In the genomic region with DNA sequence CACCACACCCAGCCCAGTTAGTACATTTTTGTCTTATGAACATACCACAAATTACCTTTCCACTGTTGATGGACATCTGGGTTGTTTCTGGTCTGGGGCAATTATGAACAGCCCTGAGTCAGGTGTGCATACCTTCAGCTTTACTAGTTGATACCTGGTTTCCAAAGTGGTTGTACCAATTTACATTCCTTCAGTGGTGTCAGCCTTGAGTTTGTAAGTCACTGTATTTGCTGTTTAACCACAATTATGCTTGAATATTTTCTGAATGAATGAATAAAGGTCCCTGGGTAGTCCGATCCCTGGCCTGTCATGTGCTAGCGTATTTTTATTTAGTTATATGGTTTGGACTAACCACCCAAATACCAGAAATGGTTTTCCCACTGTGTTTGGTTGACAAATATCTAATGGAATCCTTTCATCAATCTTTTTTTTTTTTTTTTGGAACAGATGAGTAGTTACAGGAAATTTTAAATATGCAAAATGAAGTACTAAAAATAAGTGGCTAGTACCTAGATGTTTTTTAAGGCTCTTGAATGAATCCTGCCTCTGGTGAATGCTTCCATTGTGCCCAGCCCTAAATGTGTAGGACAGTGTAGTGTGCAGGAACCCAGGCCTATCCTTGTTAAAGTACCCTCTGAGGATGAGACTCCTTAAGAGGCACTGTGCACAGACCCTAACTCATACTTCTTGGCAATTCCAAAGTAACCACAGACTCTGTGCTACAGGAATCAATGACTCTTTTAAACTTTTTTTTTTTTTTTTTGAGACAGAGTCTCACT, we compare ENCODE assay signal across 14 cellular contexts. TPM values are rescaled to one million over a fixed set of nuclear protein-coding genes. Genes with fewer than 3 reads are reported as not detected.
DNase-seq lines count a peak whose midpoint lies in the region; ATAC-seq and TF ChIP-seq lines count a peak whose summit lies in the region.
"Had no signal": no experiment of that assay in that cellular context is flagged by ENCODE, and none has a peak within 500 bp of the region (broad histone marks: within the 10 kb centered on the region; RNA-seq: fewer than 3 reads in every experiment).

No MANE protein-coding gene starts in this region.

- POLR2A ChIA-PET in HCT116 (lab: Charles Lee): no interaction called here

- RAD21 ChIA-PET in HCT116 (lab: Charles Lee; ENCODE audit: low non-redundant PET in 1 of 2, low total read pairs in 2 of 2, uncharacterized antibody in 2 of 2, unreplicated experiment in 2 of 2): no interaction called here

- no peak for TF ChIP-seq CTCF in HCT116 (IDR thresholded peaks at IDR 0.05 in 2 of 3, conservative IDR thresholded peaks at IDR 0.05 in 1 of 3; ENCODE audit: borderline replicate concordance in 1 of 3, insufficient read depth in 1 of 3, low read depth in 2 of 3, low read length in 2 of 3)
- no peak for TF ChIP-seq CTCF in adrenal gland (IDR thresholded peaks at IDR 0.05)

- peak overlapping the region; percentile 86 for H3K4me2 ChIP-seq in HCT116 (ENCODE audit: low read length)

- peaks cover 9% of the 10 kb centered on the region; the same call in 1 of the 2 replicates for H4K20me1 ChIP-seq in HCT116 (ENCODE audit: insufficient read depth)

- H3K27me3 ChIP-seq in HCT116 (ENCODE audit: insufficient read depth, low read length) (no peaks in the 10 kb centered on the region), adrenal gland (no peaks in the 10 kb centered on the region)

- H3K9me2 ChIP-seq in HCT116 (ENCODE audit: insufficient read depth): no peaks in the 10 kb centered on the region

- TF ChIP-seq POLR2A in HCT116 (IDR thresholded peaks at IDR 0.05; ENCODE audit: borderline replicate concordance, extremely low read depth, insufficient read depth, insufficient read length) (no peak), adrenal gland (IDR thresholded peaks at IDR 0.05) (no peak)

- peak; percentile 90 for DNase-seq in A172 (ENCODE audit: low spot score)
- peak; percentile 8 for DNase-seq in HCT116 (ENCODE audit: low read depth, low spot score)
- DNase-seq in adrenal gland: no peak
- DNase-seq in glomerular visceral epithelial cell (ENCODE audit: extremely low spot score): peak; percentile 80
- DNase-seq in activated CD4-positive, CD25-positive, alpha-beta regulatory T cell treated with anti-CD3 and anti-CD28 coated beads, Interleukin-2, amount 50 U/mL, for 72 hours: no peak
- no peak for DNase-seq in RPMI8226
- no peak for DNase-seq in G401 (ENCODE audit: low spot score)
- DNase-seq in activated CD4-positive, alpha-beta T cell treated with anti-CD3 and anti-CD28 coated beads for 4 hours: no peak
- DNase-seq: activated T-cell treated with anti-CD3 and anti-CD28 coated beads, Interleukin-2, amount 50 U/mL, for 1 hour; NCI-H1694; stimulated activated CD4-positive, alpha-beta T cell treated with anti-CD3 and anti-CD28 coated beads, Interleukin-15, amount 100 ng/mL, for 24 hours; stimulated activated naive CD4-positive, alpha-beta T cell treated with Interleukin-2 at 50 U/mL for 16 hours had no signal

- ATAC-seq in HCT116: no peak

- H3K4me1 ChIP-seq in HCT116 (ENCODE audit: control insufficient read depth in 1 of 2, insufficient read depth in 2 of 2, low read length in 2 of 2) (peaks cover 41 to 60% of the 10 kb centered on the region in 2 experiments), adrenal gland (replicated peaks in 1 of 2) (peaks cover 25 to 41% of the 10 kb centered on the region in 2 donors)

- H3K4me3 ChIP-seq in HCT116 (replicated peaks in 1 of 2; ENCODE audit: low read depth in 1 of 2, low read length in 2 of 2) (no peak overlapping the region), adrenal gland (no peak overlapping the region)
- H3K4me3 ChIP-seq: coronary artery had no signal

- TF ChIP-seq RAD21 in HCT116 (IDR thresholded peaks at IDR 0.05; ENCODE audit: low read depth): no peak

- in situ Hi-C loops in G401 (cut with HindIII; ENCODE audit: low sequenced_read_pairs): no loop called here

- H3K9me3 ChIP-seq in HCT116 (ENCODE audit: control insufficient read depth in 1 of 2, insufficient read depth in 1 of 2, low read depth in 1 of 2, low read length in 2 of 2): no peaks in the 10 kb centered on the region
- H3K9me3 ChIP-seq in adrenal gland (replicated peaks in 1 of 3): no peaks in the 10 kb centered on the region

- H3K27ac ChIP-seq in HCT116 (ENCODE audit: low read depth, low read length) (peak overlapping the region; percentile 4; the same call in 1 of the 2 replicates), adrenal gland (peak overlapping the region in 3 of 5 donors; percentile 2 to 85 (median 27))
- H3K27ac ChIP-seq: HL-60 had no signal

- BruUV-seq in HCT116 (replicated peaks; lab: Mats Ljungman, UMichigan): no TSS peak

- intact Hi-C loops in HCT116 (cut with micrococcal nuclease) (loop anchor here (5.0 kb wide), 1 partner anchor 114 kb away; a partner anchor contains a TSS), adrenal gland (cut with DNase I) (no loop called here)

- H3K9ac ChIP-seq in HCT116 (ENCODE audit: low read length): no peak overlapping the region

- H2AFZ ChIP-seq in HCT116 (ENCODE audit: low read depth, low read length, poor library complexity, severe bottlenecking): no peak overlapping the region

- CTCF ChIA-PET in HCT116 (lab: Charles Lee): no interaction called here

- peaks cover 83% of the 10 kb centered on the region for H3K79me2 ChIP-seq in HCT116 (ENCODE audit: insufficient read depth, low read length)

- no peaks in the 10 kb centered on the region for H3K36me3 ChIP-seq in HCT116 (ENCODE audit: control insufficient read depth in 1 of 2, insufficient read depth in 2 of 2, low read length in 2 of 2)
- no peaks in the 10 kb centered on the region for H3K36me3 ChIP-seq in adrenal gland (replicated peaks in 1 of 2)

- 74 to 90% (median 88%) methylated on average over 2 of the region's 2 CpGs for WGBS in adrenal gland, 4 donors

TF ChIP-seq in HCT116, 20 proteins besides CTCF, POLR2A, EP300 and RAD21:
- TF ChIP-seq EZH2 (IDR thresholded peaks at IDR 0.05) (no peak), CEBPB (IDR thresholded peaks at IDR 0.05; ENCODE audit: low read depth) (no peak), YY1 (IDR thresholded peaks at IDR 0.05; ENCODE audit: extremely low read depth, insufficient replicate concordance, low read depth, low read length) (no peak), SP1 (IDR thresholded peaks at IDR 0.05; ENCODE audit: low read depth) (no peak), EZH2phosphoT487 (IDR thresholded peaks at IDR 0.05; ENCODE audit: borderline replicate concordance) (no peak)
- TF ChIP-seq, protein P1, sequence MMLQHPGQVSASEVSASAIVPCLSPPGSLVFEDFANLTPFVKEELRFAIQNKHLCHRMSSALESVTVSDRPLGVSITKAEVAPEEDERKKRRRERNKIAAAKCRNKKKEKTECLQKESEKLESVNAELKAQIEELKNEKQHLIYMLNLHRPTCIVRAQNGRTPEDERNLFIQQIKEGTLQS (IDR thresholded peaks at IDR 0.05): no peak

RNA-seq across cellular contexts. Expression of a gene that starts 3.7 kb away (rescaled TPM):
- total RNA-seq in A172 (2014; rRNA removed; shearing (Covaris generic)): 124 and 151 TPM in 2 replicates
- total RNA-seq in HCT116 (2021; ENCODE audit: unreplicated experiment) (27.6 TPM), adrenal gland (10 to 100 TPM; 13.4 to 66.2 (median 23.3) TPM)
- polyA plus RNA-seq in HCT116 (2012): 23.4 and 29.7 TPM in 2 replicates
- polyA plus RNA-seq in adrenal gland: 10 to 100 TPM in 2 of 3 donors, 1 to 10 TPM in 1; 7.2 to 19.8 (median 16.0) TPM
- 42.7 and 59.0 TPM in 2 replicates for total RNA-seq in G401 (2014; rRNA removed; shearing (Covaris generic))

Comparison
In these comparisons a context has a peak if more than half of its experiments do, and no peak if none do; other contexts are left out.
1. DNase-seq: peak in A172 (single experiment), HCT116 (single experiment) and glomerular visceral epithelial cell (single experiment); none in adrenal gland (0 of 7), activated CD4-positive, CD25-positive, alpha-beta regulatory T cell treated with anti-CD3 and anti-CD28 coated beads, Interleukin-2, amount 50 U/mL, for 72 hours (single experiment), RPMI8226 (single experiment), G401 (single experiment) and activated CD4-positive, alpha-beta T cell treated with anti-CD3 and anti-CD28 coated beads for 4 hours (0 of 2).